ENCODE assay signal across 29 cellular contexts in the genomic region with DNA sequence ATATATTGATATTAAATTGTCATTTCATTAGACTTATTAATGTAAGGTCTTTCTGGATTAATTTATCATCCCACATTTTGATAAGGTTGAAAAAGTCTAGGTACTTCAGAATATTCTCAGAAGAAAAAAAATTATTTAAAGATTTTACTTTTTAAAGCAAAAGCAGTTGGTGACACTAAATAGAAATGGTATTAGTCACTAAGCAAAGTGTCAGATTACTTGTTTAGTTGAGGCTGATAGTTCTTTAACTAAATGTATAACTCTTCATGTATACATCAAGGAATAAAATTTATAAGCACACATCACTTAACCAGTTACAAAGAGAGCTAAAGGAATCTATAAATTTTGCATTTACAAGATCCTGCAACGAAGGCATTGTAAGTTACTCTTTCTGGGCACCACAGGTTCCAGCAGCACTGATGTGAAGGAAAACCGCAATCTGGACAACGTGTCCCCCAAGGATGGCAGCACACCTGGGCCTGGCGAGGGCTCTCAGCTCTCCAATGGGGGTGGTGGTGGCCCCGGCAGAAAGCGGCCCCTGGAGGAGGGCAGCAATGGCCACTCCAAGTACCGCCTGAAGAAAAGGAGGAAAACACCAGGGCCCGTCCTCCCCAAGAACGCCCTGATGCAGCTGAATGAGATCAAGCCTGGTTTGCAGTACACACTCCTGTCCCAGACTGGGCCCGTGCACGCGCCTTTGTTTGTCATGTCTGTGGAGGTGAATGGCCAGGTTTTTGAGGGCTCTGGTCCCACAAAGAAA.
"Had no signal": no experiment of that assay in that cellular context is flagged by ENCODE, and none has a peak within 500 bp of the region (broad histone marks: within the 10 kb centered on the region; RNA-seq: fewer than 3 reads in every experiment).

No MANE protein-coding gene starts in this region.

- H3K9ac ChIP-seq: parathyroid adenoma had no signal

- H3K27me3 ChIP-seq: breast epithelium, testis, transverse colon had no signal

- H3K27me3 Mint-ChIP-seq: activated CD4-positive, alpha-beta memory T cell treated with anti-CD3 and anti-CD28 coated beads, Interleukin-2, amount 10 ng/mL, durations not matched to agents 7 days and 5 days; activated CD4-positive, alpha-beta T cell treated with anti-CD3 and anti-CD28 coated beads, Interleukin-2, amount 10 ng/mL, durations not matched to agents 7 days and 5 days; activated naive CD4-positive, alpha-beta T cell treated with anti-CD3 and anti-CD28 coated beads, Interleukin-2, amount 10 ng/mL, durations not matched to agents 7 days and 5 days; activated naive CD8-positive, alpha-beta T cell treated with anti-CD3 and anti-CD28 coated beads, Interleukin-2, amount 10 ng/mL, durations not matched to agents 7 days and 5 days; activated T-cell treated with anti-CD3 and anti-CD28 coated beads, Interleukin-2, amount 50 U/mL, for 24 hours; T-helper 17 cell had no signal

- H3K36me3 ChIP-seq: breast epithelium, transverse colon had no signal

- H3K79me2 ChIP-seq: parathyroid adenoma had no signal

- H2AFZ ChIP-seq: parathyroid adenoma had no signal

- H3K4me3 ChIP-seq: breast epithelium, transverse colon had no signal

- H3K4me3 Mint-ChIP-seq: activated CD4-positive, alpha-beta memory T cell treated with anti-CD3 and anti-CD28 coated beads, Interleukin-2, amount 10 ng/mL, durations not matched to agents 7 days and 5 days; activated CD4-positive, alpha-beta T cell treated with anti-CD3 and anti-CD28 coated beads, Interleukin-2, amount 10 ng/mL, durations not matched to agents 7 days and 5 days; activated naive CD4-positive, alpha-beta T cell treated with anti-CD3 and anti-CD28 coated beads, Interleukin-2, amount 10 ng/mL, durations not matched to agents 7 days and 5 days; activated naive CD8-positive, alpha-beta T cell treated with anti-CD3 and anti-CD28 coated beads, Interleukin-2, amount 10 ng/mL, durations not matched to agents 7 days and 5 days; activated T-cell treated with anti-CD3 and anti-CD28 coated beads, Interleukin-2, amount 50 U/mL, for 24 hours; nephron progenitor cell; T-helper 17 cell had no signal

- DNase-seq: activated CD4-positive, alpha-beta memory T cell treated with anti-CD3 and anti-CD28 coated beads, Interleukin-2, amount 10 ng/mL, durations not matched to agents 7 days and 5 days; activated CD4-positive, alpha-beta T cell treated with anti-CD3 and anti-CD28 coated beads, Interleukin-2, amount 10 ng/mL, durations not matched to agents 7 days and 5 days; activated CD8-positive, alpha-beta memory T cell treated with anti-CD3 and anti-CD28 coated beads, Interleukin-2, amount 50 U/mL, for 48 hours; activated gamma-delta T cell; activated naive CD4-positive, alpha-beta T cell treated with anti-CD3 and anti-CD28 coated beads, Interleukin-2, amount 10 ng/mL, durations not matched to agents 7 days and 5 days; activated naive CD8-positive, alpha-beta T cell treated with anti-CD3 and anti-CD28 coated beads, Interleukin-2, amount 10 ng/mL, durations not matched to agents 7 days and 5 days; activated T-cell treated with anti-CD3 and anti-CD28 coated beads, Interleukin-2, amount 50 U/mL, for 24 hours; amygdala; central memory CD4-positive, alpha-beta T cell; dermis blood vessel endothelial cell; effector CD4-positive, alpha-beta T cell; glutamatergic neuron; islet precursor cell; left cardiac atrium; left ventricle myocardium superior; nephron progenitor cell; right cardiac atrium; stimulated activated CD4-positive, alpha-beta T cell treated with anti-CD3 and anti-CD28 coated beads, Interleukin-15, amount 100 ng/mL, for 24 hours; stimulated activated CD4-positive, alpha-beta T cell treated with anti-CD3 and anti-CD28 coated beads, Interleukin-2, amount 100 ng/mL, for 24 hours; stimulated activated naive CD4-positive, alpha-beta T cell; T-helper 17 cell; T1000; testis; transverse colon; WERI-Rb-1 had no signal

- H3K9me3 ChIP-seq: breast epithelium, testis, transverse colon had no signal

- ATAC-seq: activated CD4-positive, CD25-positive, alpha-beta regulatory T cell treated with anti-CD3 and anti-CD28 coated beads, Interleukin-2, amount 50 U/mL, for 24 hours; left cardiac atrium; left ventricle myocardium superior; right cardiac atrium; T-helper 17 cell had no signal

- H3K4me1 ChIP-seq: breast epithelium, parathyroid adenoma, testis, transverse colon had no signal

- H3K27ac ChIP-seq: breast epithelium, epithelial cell of prostate, parathyroid adenoma, testis, transverse colon, WERI-Rb-1 had no signal

- H3K9me3 Mint-ChIP-seq: activated CD4-positive, alpha-beta memory T cell treated with anti-CD3 and anti-CD28 coated beads, Interleukin-2, amount 10 ng/mL, durations not matched to agents 7 days and 5 days; activated CD4-positive, alpha-beta T cell treated with anti-CD3 and anti-CD28 coated beads, Interleukin-2, amount 10 ng/mL, durations not matched to agents 7 days and 5 days; activated naive CD4-positive, alpha-beta T cell treated with anti-CD3 and anti-CD28 coated beads, Interleukin-2, amount 10 ng/mL, durations not matched to agents 7 days and 5 days; activated naive CD8-positive, alpha-beta T cell treated with anti-CD3 and anti-CD28 coated beads, Interleukin-2, amount 10 ng/mL, durations not matched to agents 7 days and 5 days; activated T-cell treated with anti-CD3 and anti-CD28 coated beads, Interleukin-2, amount 50 U/mL, for 24 hours; nephron progenitor cell had no signal

- H3K27ac Mint-ChIP-seq: activated CD4-positive, alpha-beta memory T cell treated with anti-CD3 and anti-CD28 coated beads, Interleukin-2, amount 10 ng/mL, durations not matched to agents 7 days and 5 days; activated CD4-positive, alpha-beta T cell treated with anti-CD3 and anti-CD28 coated beads, Interleukin-2, amount 10 ng/mL, durations not matched to agents 7 days and 5 days; activated naive CD4-positive, alpha-beta T cell treated with anti-CD3 and anti-CD28 coated beads, Interleukin-2, amount 10 ng/mL, durations not matched to agents 7 days and 5 days; activated naive CD8-positive, alpha-beta T cell treated with anti-CD3 and anti-CD28 coated beads, Interleukin-2, amount 10 ng/mL, durations not matched to agents 7 days and 5 days; activated T-cell treated with anti-CD3 and anti-CD28 coated beads, Interleukin-2, amount 50 U/mL, for 24 hours; nephron progenitor cell; T-helper 17 cell had no signal
